13 cellular contexts compared by ENCODE assay signal in the genomic region with DNA sequence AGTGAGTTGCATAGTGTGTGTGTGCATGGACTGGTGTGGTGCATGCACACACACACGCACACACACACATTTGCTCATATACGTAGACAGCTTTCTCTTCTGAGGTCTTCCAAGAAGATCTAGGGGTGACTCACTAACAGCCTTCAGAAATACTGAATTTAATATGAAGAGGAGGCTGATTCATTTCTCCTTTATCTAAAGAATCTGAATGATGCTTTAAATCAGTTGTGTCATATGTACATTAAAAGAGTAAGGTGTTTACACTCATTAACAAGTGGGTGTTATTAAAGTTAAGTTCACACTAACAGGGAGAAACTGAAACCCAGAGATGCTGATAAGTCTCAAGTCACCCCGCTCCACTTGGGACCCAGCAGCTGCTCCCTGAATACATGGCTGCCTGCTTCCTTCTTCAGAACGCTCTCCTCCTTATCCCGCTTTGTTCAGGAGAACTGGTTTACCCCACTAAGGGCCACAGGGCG. TPM values are rescaled to one million over a fixed set of nuclear protein-coding genes. Genes with fewer than 3 reads are reported as not detected.
DNase-seq lines count a peak whose midpoint lies in the region; ATAC-seq, FAIRE-seq and TF ChIP-seq lines count a peak whose summit lies in the region.
"Had no signal": no experiment of that assay in that cellular context is flagged by ENCODE, and none has a peak within 500 bp of the region (broad histone marks: within the 10 kb centered on the region; RNA-seq: fewer than 3 reads in every experiment).

No MANE protein-coding gene starts in this region.

- H3K4me3 Mint-ChIP-seq in activated CD4-positive, alpha-beta memory T cell treated with anti-CD3 and anti-CD28 coated beads, Interleukin-2, amount 10 ng/mL, durations not matched to agents 7 days and 5 days = peak overlapping the region; percentile 7
- H3K4me3 Mint-ChIP-seq: stimulated activated naive B cell treated with anti-CD40 and anti-IgM and Interleukin-4, amounts not matched to agents 10 μg/mL and 1 μg/mL and 100 μg/mL, for 72 hours had no signal

- no peaks in the 10 kb centered on the region for H3K36me3 Mint-ChIP-seq in activated CD4-positive, alpha-beta memory T cell treated with anti-CD3 and anti-CD28 coated beads, Interleukin-2, amount 10 ng/mL, durations not matched to agents 7 days and 5 days (ENCODE audit: low read depth)
- H3K36me3 Mint-ChIP-seq: stimulated activated naive B cell treated with anti-CD40 and anti-IgM and Interleukin-4, amounts not matched to agents 10 μg/mL and 1 μg/mL and 100 μg/mL, for 72 hours had no signal

- CTCF ChIA-PET in AG04449 (lab: Yijun Ruan, JAX) = interaction anchor here (1.0 to 3.7 kb wide), 3 partner anchors 13 to 43 kb away, joined by 3 to 47 read pairs (median 6); no protein-coding TSS in a partner anchor
- CTCF ChIA-PET in activated CD4-positive, alpha-beta memory T cell treated with anti-CD3 and anti-CD28 coated beads, Interleukin-2, amount 10 ng/mL, durations not matched to agents 7 days and 5 days (lab: Charles Lee) = no interaction called here

- H3K9me3 Mint-ChIP-seq in activated CD4-positive, alpha-beta memory T cell treated with anti-CD3 and anti-CD28 coated beads, Interleukin-2, amount 10 ng/mL, durations not matched to agents 7 days and 5 days = peaks cover 6% of the 10 kb centered on the region

- peaks cover 28% of the 10 kb centered on the region for H3K4me1 Mint-ChIP-seq in activated CD4-positive, alpha-beta memory T cell treated with anti-CD3 and anti-CD28 coated beads, Interleukin-2, amount 10 ng/mL, durations not matched to agents 7 days and 5 days
- H3K4me1 Mint-ChIP-seq: stimulated activated naive B cell treated with anti-CD40 and anti-IgM and Interleukin-4, amounts not matched to agents 10 μg/mL and 1 μg/mL and 100 μg/mL, for 72 hours had no signal

- ATAC-seq in heart left ventricle (no peak), HG03439 (IDR thresholded peaks at IDR 0.05; ENCODE audit: unreplicated experiment) (no peak), HG02678 (IDR thresholded peaks at IDR 0.05; ENCODE audit: unreplicated experiment) (no peak)
- ATAC-seq: stimulated activated naive B cell treated with anti-CD40 and anti-IgM and Interleukin-4, amounts not matched to agents 10 μg/mL and 1 μg/mL and 100 μg/mL, for 72 hours had no signal

- FAIRE-seq in H54 (lab: Jason Lieb, UNC) = peak; percentile 33
- FAIRE-seq: GM12892 had no signal

- H3K27ac ChIP-seq in heart left ventricle = no peak overlapping the region

- H3K4me3 ChIP-seq in AG04449 (ENCODE audit: low read depth, low read length) (no peak overlapping the region), fibroblast of villous mesenchyme (ENCODE audit: low read depth, low read length) (no peak overlapping the region), heart left ventricle (no peak overlapping the region), HAP-1 (no peak overlapping the region)

- no peak for TF ChIP-seq CTCF in AG04449 (IDR thresholded peaks at IDR 0.05; ENCODE audit: insufficient read depth, low read length, missing control alignments)
- no peak for TF ChIP-seq CTCF in fibroblast of villous mesenchyme (IDR thresholded peaks at IDR 0.05; ENCODE audit: insufficient read depth, low read depth, low read length)
- TF ChIP-seq CTCF in heart left ventricle (IDR thresholded peaks at IDR 0.05) = no peak

- DNase-seq in AG04449 (ENCODE audit: low read depth, low spot score) (peak; percentile 69), H54 (ENCODE audit: insufficient read length, low spot score) (no peak), fibroblast of villous mesenchyme (ENCODE audit: low read depth) (peak; percentile 18), heart left ventricle (no peak), HAP-1 (ENCODE audit: low spot score in 2 of 2) (no peak)
- DNase-seq in activated CD4-positive, alpha-beta memory T cell treated with anti-CD3 and anti-CD28 coated beads, Interleukin-2, amount 10 ng/mL, durations not matched to agents 7 days and 5 days = peak; percentile 29
- DNase-seq: COR-L47; effector memory CD4-positive, alpha-beta T cell; NCI-H187 treated with DMSO at 0.1 percent for 48 hours; stimulated activated naive B cell treated with anti-CD40 and anti-IgM and Interleukin-4, amounts not matched to agents 10 μg/mL and 1 μg/mL and 100 μg/mL, for 72 hours had no signal

- TF ChIP-seq POLR2A in H54 (IDR thresholded peaks at IDR 0.05; ENCODE audit: low read depth, low read length) (no peak), heart left ventricle (IDR thresholded peaks at IDR 0.05) (no peak)

- H3K9me3 ChIP-seq in heart left ventricle (no peaks in the 10 kb centered on the region), HAP-1 (no peaks in the 10 kb centered on the region)

- H3K27me3 Mint-ChIP-seq in activated CD4-positive, alpha-beta memory T cell treated with anti-CD3 and anti-CD28 coated beads, Interleukin-2, amount 10 ng/mL, durations not matched to agents 7 days and 5 days = no peaks in the 10 kb centered on the region

- peaks cover 0 to 2% (median 0%) of the 10 kb centered on the region in 9 donors for H3K27me3 ChIP-seq in heart left ventricle
- H3K27me3 ChIP-seq in HAP-1 (ENCODE audit: low read depth) = no peaks in the 10 kb centered on the region

- intact Hi-C loops in heart left ventricle (cut with DNase I) = no loop called here

- WGBS in heart left ventricle, 4 donors = 86 to 92% (median 89%) methylated on average over 6 of the region's 6 CpGs

- H3K36me3 ChIP-seq in heart left ventricle (no peaks in the 10 kb centered on the region), HAP-1 (replicated peaks) (no peaks in the 10 kb centered on the region)

- H3K4me1 ChIP-seq in heart left ventricle (no peaks in the 10 kb centered on the region), HAP-1 (peaks cover 3% of the 10 kb centered on the region; the same call in 1 of the 2 replicates)

- peak overlapping the region; percentile 11 for H3K27ac Mint-ChIP-seq in activated CD4-positive, alpha-beta memory T cell treated with anti-CD3 and anti-CD28 coated beads, Interleukin-2, amount 10 ng/mL, durations not matched to agents 7 days and 5 days
- H3K27ac Mint-ChIP-seq: stimulated activated naive B cell treated with anti-CD40 and anti-IgM and Interleukin-4, amounts not matched to agents 10 μg/mL and 1 μg/mL and 100 μg/mL, for 72 hours had no signal

- in situ Hi-C loops in HAP-1 (cut with MboI; ENCODE audit: low sequenced_read_pairs) = no loop called here

- POLR2A ChIA-PET in AG04449 (lab: Yijun Ruan, JAX) = no interaction called here
- POLR2A ChIA-PET in activated CD4-positive, alpha-beta memory T cell treated with anti-CD3 and anti-CD28 coated beads, Interleukin-2, amount 10 ng/mL, durations not matched to agents 7 days and 5 days (lab: Charles Lee) = no interaction called here

RNA-seq across cellular contexts. Expression of gene TMPRSS7, which starts 22.0 kb away (rescaled TPM):
- not detected for total RNA-seq in activated CD4-positive, alpha-beta memory T cell treated with anti-CD3 and anti-CD28 coated beads, Interleukin-2, amount 10 ng/mL, durations not matched to agents 7 days and 5 days
- total RNA-seq in fibroblast of villous mesenchyme (not detected in 2 replicates), heart left ventricle (not detected)
- not detected for polyA plus RNA-seq in heart left ventricle

RNA-seq across cellular contexts. Expression of gene C3orf52, which starts 29.7 kb away (rescaled TPM):
- 1 to 10 TPM; 2.5 to 2.6 TPM for total RNA-seq in activated CD4-positive, alpha-beta memory T cell treated with anti-CD3 and anti-CD28 coated beads, Interleukin-2, amount 10 ng/mL, durations not matched to agents 7 days and 5 days
- total RNA-seq in fibroblast of villous mesenchyme (5.2 and 7.3 TPM in 2 replicates), heart left ventricle (1 to 10 TPM; 1.4 to 7.8 (median 4.9) TPM)
- polyA plus RNA-seq in heart left ventricle = 1 to 10 TPM; 2.0 to 9.6 TPM

RNA-seq across cellular contexts. Expression of gene TAGLN3, which starts 57.8 kb away (rescaled TPM):
- total RNA-seq in activated CD4-positive, alpha-beta memory T cell treated with anti-CD3 and anti-CD28 coated beads, Interleukin-2, amount 10 ng/mL, durations not matched to agents 7 days and 5 days = under 1 TPM in 1 of 2 experiments, not detected in 1; 0.18 TPM
- total RNA-seq in fibroblast of villous mesenchyme (under 0.01 TPM in 1 of 2 replicates, not detected in the other), heart left ventricle (1 to 10 TPM in 1 of 9 donors, under 1 TPM in 4, not detected in 4; 0.66 to 1.7 (median 0.86) TPM)
- polyA plus RNA-seq in heart left ventricle = under 1 TPM; 0.25 to 0.38 TPM

Comparison
In these comparisons a context has a peak if more than half of its experiments do, and no peak if none do; other contexts are left out.
1. DNase-seq: peak in AG04449 (single experiment), activated CD4-positive, alpha-beta memory T cell treated with anti-CD3 and anti-CD28 coated beads, Interleukin-2, amount 10 ng/mL, durations not matched to agents 7 days and 5 days (single experiment) and fibroblast of villous mesenchyme (single experiment); none in H54 (single experiment), heart left ventricle (0 of 5) and HAP-1 (0 of 2).